Comparison of ENCODE assay signal across 8 cellular contexts in the genomic region with DNA sequence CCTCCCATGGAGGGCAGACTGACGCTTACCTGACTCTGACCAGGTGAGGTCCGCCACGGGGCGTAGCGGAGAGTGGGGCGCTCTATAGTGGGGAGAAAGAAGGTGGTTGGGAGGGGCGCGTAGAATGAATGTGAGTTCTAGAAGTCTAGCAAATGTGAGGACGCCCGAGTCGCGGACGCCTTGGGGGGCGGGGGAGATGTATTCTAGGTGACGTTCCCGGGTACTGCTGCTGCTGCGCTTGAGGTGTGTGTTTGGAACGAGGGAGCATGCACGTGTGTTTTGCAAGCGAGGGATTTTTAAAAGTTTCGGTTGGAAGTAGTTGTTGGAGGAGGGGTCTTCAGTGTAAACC. TPM values are rescaled to one million over a fixed set of nuclear protein-coding genes. Genes with fewer than 3 reads are reported as not detected.
DNase-seq lines count a peak whose midpoint lies in the region; ATAC-seq, FAIRE-seq and TF ChIP-seq lines count a peak whose summit lies in the region.

No MANE protein-coding gene starts in this region.

- H2AFZ ChIP-seq in keratinocyte (ENCODE audit: control insufficient read depth, low read length) = peak overlapping the region; percentile 97

- CTCF ChIA-PET in T-cell (lab: Charles Lee) = interaction anchor here (0.6 to 1.6 kb wide), 9 partner anchors 13 to 1824 kb away, joined by 3 to 16 read pairs (median 5); no protein-coding TSS in a partner anchor

- peaks cover 3% of the 10 kb centered on the region for H3K4me1 ChIP-seq in keratinocyte (ENCODE audit: control insufficient read depth, extremely low read depth, insufficient read depth, low read length)

- H3K27ac ChIP-seq in keratinocyte (ENCODE audit: control insufficient read depth, insufficient read depth, low read length) = peak overlapping the region; percentile 91

- TF ChIP-seq CTCF in astrocyte of the spinal cord (IDR thresholded peaks at IDR 0.05; ENCODE audit: low read depth, low read length) (no peak), keratinocyte (optimal IDR thresholded peaks at IDR 0.05 in 1 of 3, IDR thresholded peaks at IDR 0.05 in 1 of 3, conservative IDR thresholded peaks at IDR 0.05 in 1 of 3; ENCODE audit: extremely low read depth in 1 of 3, insufficient read depth in 2 of 3, low read length in 3 of 3) (peak in 1 of 3 experiments; percentile 45)

- H3K27ac Mint-ChIP-seq in T-cell = peak overlapping the region; percentile 90 to 92

- H3K9me1 ChIP-seq in keratinocyte (ENCODE audit: control insufficient read depth, extremely low read depth, insufficient read depth, low read length) = no peaks in the 10 kb centered on the region

- H3K27me3 Mint-ChIP-seq in T-cell = peaks cover 0 to 1% of the 10 kb centered on the region in 2 donors

- H3K36me3 ChIP-seq in keratinocyte (ENCODE audit: control insufficient read depth in 2 of 2, extremely low read depth in 1 of 2, insufficient read depth in 2 of 2, low read length in 2 of 2) = peaks cover 4 to 20% of the 10 kb centered on the region in 2 experiments

- in situ Hi-C loops in astrocyte of the spinal cord (cut with HindIII; ENCODE audit: low sequenced_read_pairs) = no loop called here

- H3K4me3 ChIP-seq in astrocyte of the spinal cord (ENCODE audit: low read depth, low read length) (peak overlapping the region; percentile 99), keratinocyte (ENCODE audit: control insufficient read depth in 2 of 3, extremely low read depth in 1 of 3, insufficient read depth in 2 of 3, low read depth in 1 of 3, low read length in 3 of 3) (peak overlapping the region; percentile 86 to 93 (median 88))

- H3K4me1 Mint-ChIP-seq in T-cell = peaks cover 31 to 37% (median 36%) of the 10 kb centered on the region in 3 donors

- peak; percentile 27 for ATAC-seq in GM21367 (IDR thresholded peaks at IDR 0.05; ENCODE audit: unreplicated experiment)
- ATAC-seq in T-cell (replicated peaks in 1 of 4) = peak; percentile 57 to 63 (median 58)

- no peaks in the 10 kb centered on the region for H4K20me1 ChIP-seq in keratinocyte (ENCODE audit: control insufficient read depth, extremely low read depth, insufficient read depth, low read length)

- H3K9ac ChIP-seq in keratinocyte (ENCODE audit: control insufficient read depth, extremely low read depth, insufficient read depth, low read length) = peak overlapping the region; percentile 95

- peak; percentile 73 for DNase-seq in DMS 273 (lab: John Stamatoyannopoulos, UW; ENCODE audit: unreplicated experiment)
- DNase-seq in HT-29 (ENCODE audit: low spot score) = peak; percentile 53
- peak in 32 of 34 experiments; percentile 4 to 51 (median 30) for DNase-seq in T-cell
- DNase-seq in astrocyte of the spinal cord (ENCODE audit: low read depth, low spot score) = no peak
- no peak for DNase-seq in keratinocyte (ENCODE audit: low read depth, low spot score)
- peak; percentile 24 to 26 for DNase-seq in stimulated activated CD4-positive, alpha-beta T cell treated with anti-CD3 and anti-CD28 coated beads, Interleukin-2, amount 100 ng/mL, for 48 hours
- DNase-seq in NCI-H1048 (lab: John Stamatoyannopoulos, UW) = no peak

- no peaks in the 10 kb centered on the region for H3K9me3 ChIP-seq in keratinocyte (ENCODE audit: control insufficient read depth, low read depth, low read length)

- no peak for FAIRE-seq in keratinocyte (lab: Jason Lieb, UNC)

- peak overlapping the region; percentile 90 for H3K4me2 ChIP-seq in keratinocyte (ENCODE audit: control insufficient read depth, extremely low read depth, insufficient read depth, low read depth, low read length)

- dilution Hi-C loops in keratinocyte (cut with MboI; ENCODE audit: extremely low pct_ligation_motif_present, low sequenced_read_pairs) = no loop called here

- peak overlapping the region; percentile 94 to 97 (median 97) for H3K4me3 Mint-ChIP-seq in T-cell

- no peaks in the 10 kb centered on the region for H3K27me3 ChIP-seq in keratinocyte (ENCODE audit: control insufficient read depth, extremely low read depth, insufficient read depth, low read length)

- peaks cover 4% of the 10 kb centered on the region for H3K36me3 Mint-ChIP-seq in T-cell

- no peaks in the 10 kb centered on the region for H3K9me3 Mint-ChIP-seq in T-cell

- POLR2A ChIA-PET in T-cell (lab: Charles Lee) = interaction anchor here (0.6 to 0.7 kb wide), 4 partner anchors 22 to 1276 kb away, joined by 4 to 12 read pairs (median 6); no protein-coding TSS in a partner anchor

- H3K79me2 ChIP-seq in keratinocyte (ENCODE audit: control insufficient read depth, insufficient read depth, low read length) = peaks cover 44% of the 10 kb centered on the region

RNA-seq across cellular contexts. Expression of a gene that starts 0.8 kb away (rescaled TPM):
- 15.9 and 21.9 TPM in 2 replicates for total RNA-seq in HT-29 (2014; rRNA removed; shearing (Covaris generic))
- 10 to 100 TPM; 46.6 to 68.3 (median 58.3) TPM for total RNA-seq in T-cell
- 7.2 to 11.5 TPM (median 7.5 TPM) in 3 replicates for polyA plus RNA-seq in keratinocyte
- polyA plus RNA-seq in keratinocyte (2011; ENCODE audit: low read depth) = 41.0 TPM
- 2.1 and 4.6 TPM in 2 replicates for polyA plus RNA-seq in keratinocyte (2011; cell fraction: cytosol; rRNA removed)
- 11.5 and 14.7 TPM in 2 replicates for polyA plus RNA-seq in keratinocyte (2011; cell fraction: nucleus; rRNA removed)
- polyA plus RNA-seq in keratinocyte (2012; ENCODE audit: low replicate concordance) = 7.9 and 9.4 TPM in 2 replicates
- 6.0 to 65.1 TPM (median 35.6 TPM) in 3 replicates for polyA minus RNA-seq in keratinocyte
- polyA minus RNA-seq in keratinocyte (2011; cell fraction: cytosol; rRNA and poly(A)+ RNA removed) = 12.1 TPM
- 39.8 and 79.3 TPM in 2 replicates for polyA minus RNA-seq in keratinocyte (2011; cell fraction: nucleus; rRNA and poly(A)+ RNA removed)

RNA-seq across cellular contexts. Expression of a gene that starts 53.1 kb away (rescaled TPM):
- total RNA-seq in HT-29 (2014; rRNA removed; shearing (Covaris generic)) = not detected in 2 replicates
- total RNA-seq in T-cell = not detected
- 0.12 to 0.21 TPM in 2 of 3 replicates, not detected in the other for polyA plus RNA-seq in keratinocyte
- not detected for polyA plus RNA-seq in keratinocyte (2011; ENCODE audit: low read depth)
- polyA plus RNA-seq in keratinocyte (2011; cell fraction: cytosol; rRNA removed) = 0.05 TPM in 1 of 2 replicates, not detected in the other
- 0.47 and 0.48 TPM in 2 replicates for polyA plus RNA-seq in keratinocyte (2011; cell fraction: nucleus; rRNA removed)
- polyA plus RNA-seq in keratinocyte (2012; ENCODE audit: low replicate concordance) = not detected in 2 replicates
- not detected in 3 replicates for polyA minus RNA-seq in keratinocyte
- polyA minus RNA-seq in keratinocyte (2011; cell fraction: cytosol; rRNA and poly(A)+ RNA removed) = not detected
- not detected in 2 replicates for polyA minus RNA-seq in keratinocyte (2011; cell fraction: nucleus; rRNA and poly(A)+ RNA removed)

Comparison
In these comparisons a context has a peak if more than half of its experiments do, and no peak if none do; other contexts are left out.
1. DNase-seq: peak in DMS 273 (single experiment), HT-29 (single experiment), T-cell (32 of 34) and stimulated activated CD4-positive, alpha-beta T cell treated with anti-CD3 and anti-CD28 coated beads, Interleukin-2, amount 100 ng/mL, for 48 hours (2 of 2); none in astrocyte of the spinal cord (single experiment), keratinocyte (single experiment) and NCI-H1048 (single experiment).